ENCODE assay signal across 1 cellular context in the genomic region with DNA sequence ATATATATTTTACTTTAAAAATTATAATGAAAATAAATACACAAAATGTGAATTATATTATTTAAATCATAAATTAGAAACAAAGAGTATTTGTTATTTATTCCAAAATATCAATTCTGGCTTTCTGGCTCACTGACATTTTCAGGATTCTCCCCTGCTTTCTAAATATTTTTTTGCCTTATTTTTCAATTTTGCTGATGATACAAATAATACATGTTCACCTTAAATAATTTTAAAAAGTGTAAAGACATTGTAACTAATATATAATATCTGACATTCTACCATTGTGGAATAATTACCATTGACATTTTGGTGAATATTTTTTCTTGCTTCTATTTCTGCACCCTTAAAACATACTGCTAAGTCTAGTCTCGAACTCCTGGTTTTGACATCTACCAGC.
TF ChIP-seq lines count a peak whose summit lies in the region.

No MANE protein-coding gene starts in this region.

TF ChIP-seq in K562, 482 proteins besides CTCF, POLR2A, EP300 and RAD21 (continued from another document):
- TF ChIP-seq, protein P1, sequence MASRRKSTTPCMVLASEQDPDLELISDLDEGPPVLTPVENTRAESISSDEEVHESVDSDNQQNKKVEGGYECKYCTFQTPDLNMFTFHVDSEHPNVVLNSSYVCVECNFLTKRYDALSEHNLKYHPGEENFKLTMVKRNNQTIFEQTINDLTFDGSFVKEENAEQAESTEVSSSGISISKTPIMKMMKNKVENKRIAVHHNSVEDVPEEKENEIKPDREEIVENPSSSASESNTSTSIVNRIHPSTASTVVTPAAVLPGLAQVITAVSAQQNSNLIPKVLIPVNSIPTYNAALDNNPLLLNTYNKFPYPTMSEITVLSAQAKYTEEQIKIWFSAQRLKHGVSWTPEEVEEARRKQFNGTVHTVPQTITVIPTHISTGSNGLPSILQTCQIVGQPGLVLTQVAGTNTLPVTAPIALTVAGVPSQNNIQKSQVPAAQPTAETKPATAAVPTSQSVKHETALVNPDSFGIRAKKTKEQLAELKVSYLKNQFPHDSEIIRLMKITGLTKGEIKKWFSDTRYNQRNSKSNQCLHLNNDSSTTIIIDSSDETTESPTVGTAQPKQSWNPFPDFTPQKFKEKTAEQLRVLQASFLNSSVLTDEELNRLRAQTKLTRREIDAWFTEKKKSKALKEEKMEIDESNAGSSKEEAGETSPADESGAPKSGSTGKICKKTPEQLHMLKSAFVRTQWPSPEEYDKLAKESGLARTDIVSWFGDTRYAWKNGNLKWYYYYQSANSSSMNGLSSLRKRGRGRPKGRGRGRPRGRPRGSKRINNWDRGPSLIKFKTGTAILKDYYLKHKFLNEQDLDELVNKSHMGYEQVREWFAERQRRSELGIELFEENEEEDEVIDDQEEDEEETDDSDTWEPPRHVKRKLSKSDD (conservative IDR thresholded peaks at IDR 0.05; ENCODE audit: low read length) = no peak
- TF ChIP-seq MAFF (IDR thresholded peaks at IDR 0.05; ENCODE audit: low read length) (peak; percentile 20; the same call in 1 of the 2 replicates), PHF21A (IDR thresholded peaks at IDR 0.05; ENCODE audit: borderline replicate concordance, low read depth) (no peak), SAP30 (IDR thresholded peaks at IDR 0.05; ENCODE audit: borderline replicate concordance, insufficient read depth, low read depth, low read length, poor library complexity, severe bottlenecking) (no peak), MAFK (IDR thresholded peaks at IDR 0.05; ENCODE audit: low read length) (peak; percentile 25; the same call in 1 of the 2 replicates), MAFG (tag; conservative IDR thresholded peaks at IDR 0.05) (peak; percentile 39; the same call in 1 of the 2 replicates), HMG20B (CRISPR knock-in tag; IDR thresholded peaks at IDR 0.05) (no peak), KDM1A (IDR thresholded peaks at IDR 0.05) (no peak), ZNF143 (CRISPR knock-in tag; IDR thresholded peaks at IDR 0.05) (no peak)
- TF ChIP-seq, protein P2, sequence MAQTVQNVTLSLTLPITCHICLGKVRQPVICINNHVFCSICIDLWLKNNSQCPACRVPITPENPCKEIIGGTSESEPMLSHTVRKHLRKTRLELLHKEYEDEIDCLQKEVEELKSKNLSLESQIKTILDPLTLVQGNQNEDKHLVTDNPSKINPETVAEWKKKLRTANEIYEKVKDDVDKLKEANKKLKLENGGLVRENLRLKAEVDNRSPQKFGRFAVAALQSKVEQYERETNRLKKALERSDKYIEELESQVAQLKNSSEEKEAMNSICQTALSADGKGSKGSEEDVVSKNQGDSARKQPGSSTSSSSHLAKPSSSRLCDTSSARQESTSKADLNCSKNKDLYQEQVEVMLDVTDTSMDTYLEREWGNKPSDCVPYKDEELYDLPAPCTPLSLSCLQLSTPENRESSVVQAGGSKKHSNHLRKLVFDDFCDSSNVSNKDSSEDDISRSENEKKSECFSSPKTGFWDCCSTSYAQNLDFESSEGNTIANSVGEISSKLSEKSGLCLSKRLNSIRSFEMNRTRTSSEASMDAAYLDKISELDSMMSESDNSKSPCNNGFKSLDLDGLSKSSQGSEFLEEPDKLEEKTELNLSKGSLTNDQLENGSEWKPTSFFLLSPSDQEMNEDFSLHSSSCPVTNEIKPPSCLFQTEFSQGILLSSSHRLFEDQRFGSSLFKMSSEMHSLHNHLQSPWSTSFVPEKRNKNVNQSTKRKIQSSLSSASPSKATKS (CRISPR knock-in tag; IDR thresholded peaks at IDR 0.05) = no peak
- TF ChIP-seq, protein P3, sequence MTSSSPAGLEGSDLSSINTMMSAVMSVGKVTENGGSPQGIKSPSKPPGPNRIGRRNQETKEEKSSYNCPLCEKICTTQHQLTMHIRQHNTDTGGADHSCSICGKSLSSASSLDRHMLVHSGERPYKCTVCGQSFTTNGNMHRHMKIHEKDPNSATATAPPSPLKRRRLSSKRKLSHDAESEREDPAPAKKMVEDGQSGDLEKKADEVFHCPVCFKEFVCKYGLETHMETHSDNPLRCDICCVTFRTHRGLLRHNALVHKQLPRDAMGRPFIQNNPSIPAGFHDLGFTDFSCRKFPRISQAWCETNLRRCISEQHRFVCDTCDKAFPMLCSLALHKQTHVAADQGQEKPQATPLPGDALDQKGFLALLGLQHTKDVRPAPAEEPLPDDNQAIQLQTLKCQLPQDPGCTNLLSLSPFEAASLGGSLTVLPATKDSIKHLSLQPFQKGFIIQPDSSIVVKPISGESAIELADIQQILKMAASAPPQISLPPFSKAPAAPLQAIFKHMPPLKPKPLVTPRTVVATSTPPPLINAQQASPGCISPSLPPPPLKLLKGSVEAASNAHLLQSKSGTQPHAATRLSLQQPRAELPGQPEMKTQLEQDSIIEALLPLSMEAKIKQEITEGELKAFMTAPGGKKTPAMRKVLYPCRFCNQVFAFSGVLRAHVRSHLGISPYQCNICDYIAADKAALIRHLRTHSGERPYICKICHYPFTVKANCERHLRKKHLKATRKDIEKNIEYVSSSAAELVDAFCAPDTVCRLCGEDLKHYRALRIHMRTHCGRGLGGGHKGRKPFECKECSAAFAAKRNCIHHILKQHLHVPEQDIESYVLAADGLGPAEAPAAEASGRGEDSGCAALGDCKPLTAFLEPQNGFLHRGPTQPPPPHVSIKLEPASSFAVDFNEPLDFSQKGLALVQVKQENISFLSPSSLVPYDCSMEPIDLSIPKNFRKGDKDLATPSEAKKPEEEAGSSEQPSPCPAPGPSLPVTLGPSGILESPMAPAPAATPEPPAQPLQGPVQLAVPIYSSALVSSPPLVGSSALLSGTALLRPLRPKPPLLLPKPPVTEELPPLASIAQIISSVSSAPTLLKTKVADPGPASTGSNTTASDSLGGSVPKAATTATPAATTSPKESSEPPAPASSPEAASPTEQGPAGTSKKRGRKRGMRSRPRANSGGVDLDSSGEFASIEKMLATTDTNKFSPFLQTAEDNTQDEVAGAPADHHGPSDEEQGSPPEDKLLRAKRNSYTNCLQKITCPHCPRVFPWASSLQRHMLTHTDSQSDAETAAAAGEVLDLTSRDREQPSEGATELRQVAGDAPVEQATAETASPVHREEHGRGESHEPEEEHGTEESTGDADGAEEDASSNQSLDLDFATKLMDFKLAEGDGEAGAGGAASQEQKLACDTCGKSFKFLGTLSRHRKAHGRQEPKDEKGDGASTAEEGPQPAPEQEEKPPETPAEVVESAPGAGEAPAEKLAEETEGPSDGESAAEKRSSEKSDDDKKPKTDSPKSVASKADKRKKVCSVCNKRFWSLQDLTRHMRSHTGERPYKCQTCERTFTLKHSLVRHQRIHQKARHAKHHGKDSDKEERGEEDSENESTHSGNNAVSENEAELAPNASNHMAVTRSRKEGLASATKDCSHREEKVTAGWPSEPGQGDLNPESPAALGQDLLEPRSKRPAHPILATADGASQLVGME (CRISPR knock-in tag; IDR thresholded peaks at IDR 0.05) = no peak
- TF ChIP-seq, protein P4, sequence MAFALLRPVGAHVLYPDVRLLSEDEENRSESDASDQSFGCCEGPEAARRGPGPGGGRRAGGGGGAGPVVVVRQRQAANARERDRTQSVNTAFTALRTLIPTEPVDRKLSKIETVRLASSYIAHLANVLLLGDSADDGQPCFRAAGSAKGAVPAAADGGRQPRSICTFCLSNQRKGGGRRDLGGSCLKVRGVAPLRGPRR (CRISPR knock-in tag; IDR thresholded peaks at IDR 0.05) = no peak
